40 cellular contexts compared by ENCODE assay signal in the genomic region with DNA sequence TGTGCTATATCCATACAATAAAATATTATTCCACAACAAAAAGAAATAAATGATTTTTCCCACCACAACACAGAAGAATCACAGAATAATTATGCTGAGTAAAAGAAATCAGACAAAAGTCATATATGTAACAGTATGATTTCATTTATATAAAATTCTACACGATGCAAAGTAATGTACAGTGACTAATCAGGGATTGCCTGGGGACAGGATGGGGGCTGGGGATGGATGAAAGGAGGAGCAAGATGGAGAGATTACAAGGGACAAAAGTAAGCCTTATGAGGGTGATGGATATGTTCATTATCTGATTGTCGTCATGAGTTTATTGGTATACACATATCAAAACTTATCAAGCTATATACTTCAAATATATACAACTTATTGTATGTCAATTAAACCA.
"Had no signal": no experiment of that assay in that cellular context is flagged by ENCODE, and none has a peak within 500 bp of the region (broad histone marks: within the 10 kb centered on the region; RNA-seq: fewer than 3 reads in every experiment).

No MANE protein-coding gene starts in this region.

- H3K9me3 ChIP-seq: Peyer's patch had no signal

- H3K36me3 ChIP-seq: brain microvascular endothelial cell, MG63, Peyer's patch had no signal

- ATAC-seq: activated CD8-positive, alpha-beta memory T cell treated with anti-CD3 and anti-CD28 coated beads, Interleukin-2, amount 10 ng/mL, durations not matched to agents 7 days and 5 days; activated T-cell treated with anti-CD3 and anti-CD28 coated beads, Interleukin-2, amount 50 U/mL, for 72 hours; activated T-helper 17 cell treated with anti-CD3 and anti-CD28 coated beads, Interleukin-2, amount 50 U/mL, for 72 hours; Right ventricle myocardium inferior; SK-N-SH treated with all-trans-retinoic acid at 6 μM for 48 hours had no signal

- DNase-seq: activated B cell treated with CpG ODN at 0.5 μM for 24 hours; activated CD4-positive, alpha-beta memory T cell treated with anti-CD3 and anti-CD28 coated beads for 36 hours; activated CD4-positive, alpha-beta T cell treated with anti-CD3 and anti-CD28 coated beads for 4 hours; activated CD4-positive, alpha-beta T cell treated with anti-CD3 and anti-CD28 coated beads, Interleukin-2, amount 50 U/mL, for 1 hour; activated CD4-positive, CD25-positive, alpha-beta regulatory T cell treated with anti-CD3 and anti-CD28 coated beads, Interleukin-2, amount 50 U/mL, for 72 hours; activated CD8-positive, alpha-beta memory T cell treated with anti-CD3 and anti-CD28 coated beads, Interleukin-2, amount 10 ng/mL, durations not matched to agents 7 days and 5 days; activated effector memory CD4-positive, alpha-beta T cell treated with anti-CD3 and anti-CD28 coated beads, Interleukin-2, amount 50 U/mL, for 16 hours; activated naive CD4-positive, alpha-beta T cell; activated naive CD4-positive, alpha-beta T cell treated with anti-CD3 and anti-CD28 coated beads, Interleukin-2, amount 50 U/mL, for 16 hours; activated naive CD8-positive, alpha-beta T cell treated with anti-CD3 and anti-CD28 coated beads for 36 hours; activated T-cell treated with anti-CD3 and anti-CD28 coated beads, Interleukin-2, amount 50 U/mL, for 1 hour; activated T-cell treated with anti-CD3 and anti-CD28 coated beads, Interleukin-2, amount 50 U/mL, for 72 hours; amniotic stem cell; aorta; brain microvascular endothelial cell; caudate nucleus; Karpas-422; MG63; NCI-H1048; NCI-H1105 treated with DMSO at 0.1 percent for 48 hours; NCI-H1436; NCI-H1694; NCI-H1930; NCI-H2081 treated with DMSO at 0.1 percent for 48 hours; NCI-H226; NCI-H446 treated with DMSO at 0.1 percent for 48 hours; NCI-H524; NCI-H69; NCI-H82; Peyer's patch; RPMI8226; SIG-M5; SW 1271; T-helper 1 cell; T-helper 2 cell; T-helper 9 cell had no signal

- H3K27ac ChIP-seq: brain microvascular endothelial cell, Peyer's patch, VCaP had no signal

- H3K4me1 ChIP-seq: Peyer's patch had no signal

- H3K27me3 ChIP-seq: brain microvascular endothelial cell, MG63, Peyer's patch had no signal

- H3K4me3 ChIP-seq: MG63, Peyer's patch had no signal
